ENCODE assay signal across 8 cellular contexts in genomic region chr2:86079981-86080911, GRCh38. TPM values are rescaled to one million over a fixed set of nuclear protein-coding genes. Genes with fewer than 3 reads are reported as not detected.
DNase-seq lines count a peak whose midpoint lies in the region; ATAC-seq and TF ChIP-seq lines count a peak whose summit lies in the region.

No MANE protein-coding gene starts in this region.

- no peaks in the 10 kb centered on the region for H3K27me3 Mint-ChIP-seq in activated naive CD4-positive, alpha-beta T cell treated with anti-CD3 and anti-CD28 coated beads, Interleukin-2, amount 10 ng/mL, durations not matched to agents 7 days and 5 days
- no peaks in the 10 kb centered on the region for H3K27me3 Mint-ChIP-seq in progenitor cell of endocrine pancreas

- no peaks in the 10 kb centered on the region for H3K27me3 ChIP-seq in GM06990 (replicated peaks; ENCODE audit: control insufficient read depth, insufficient read depth, low read length)
- H3K27me3 ChIP-seq in Karpas-422 (ENCODE audit: low read length) = no peaks in the 10 kb centered on the region
- H3K27me3 ChIP-seq in vagina = no peaks in the 10 kb centered on the region

- no peak overlapping the region for H3K9ac ChIP-seq in Karpas-422 (ENCODE audit: low read length)

- DNase-seq in GM06990 (ENCODE audit: extremely low read depth, insufficient read length) = peak; percentile 66
- peak; percentile 91 for DNase-seq in Karpas-422
- peak; percentile 92 for DNase-seq in activated naive CD4-positive, alpha-beta T cell treated with anti-CD3 and anti-CD28 coated beads, Interleukin-2, amount 10 ng/mL, durations not matched to agents 7 days and 5 days
- DNase-seq in head of caudate nucleus = peak; percentile 43 to 92 (median 82)
- DNase-seq in progenitor cell of endocrine pancreas (ENCODE audit: low spot score, unreplicated experiment) = peak; percentile 60
- no peak for DNase-seq in vagina (ENCODE audit: extremely low spot score in 2 of 2)

- no peak overlapping the region for H3K27ac ChIP-seq in Karpas-422 (ENCODE audit: low read length)
- H3K27ac ChIP-seq in vagina = no peak overlapping the region

- peaks cover 45% of the 10 kb centered on the region for H3K4me1 Mint-ChIP-seq in activated naive CD4-positive, alpha-beta T cell treated with anti-CD3 and anti-CD28 coated beads, Interleukin-2, amount 10 ng/mL, durations not matched to agents 7 days and 5 days
- no peaks in the 10 kb centered on the region for H3K4me1 Mint-ChIP-seq in progenitor cell of endocrine pancreas (ENCODE audit: low read depth)

- TF ChIP-seq CTCF in GM06990 (IDR thresholded peaks at IDR 0.05; ENCODE audit: insufficient read depth, low read length, poor library complexity, severe bottlenecking) = peak; percentile 86
- TF ChIP-seq CTCF in progenitor cell of endocrine pancreas (IDR thresholded peaks at IDR 0.05; ENCODE audit: unreplicated experiment) = peak; percentile 77
- TF ChIP-seq CTCF in vagina (IDR thresholded peaks at IDR 0.05) = peak; percentile 52 to 74 (median 73)

- ATAC-seq in GM21825 (IDR thresholded peaks at IDR 0.05; ENCODE audit: unreplicated experiment) (peak; percentile 77), SK-N-SH treated with all-trans-retinoic acid at 6 μM for 48 hours (peak; percentile 95)

- no peaks in the 10 kb centered on the region for H3K9me2 ChIP-seq in Karpas-422 (replicated peaks; ENCODE audit: insufficient read depth, low read length)

- no peak for TF ChIP-seq POLR2A in vagina (IDR thresholded peaks at IDR 0.05)

- peaks cover 9% of the 10 kb centered on the region for H3K4me1 ChIP-seq in Karpas-422 (ENCODE audit: low read length)
- H3K4me1 ChIP-seq in vagina = peaks cover 17% of the 10 kb centered on the region

- intact Hi-C loops in head of caudate nucleus (cut with DNase I) (loop anchor here (5.0 to 10.0 kb wide), 2 partner anchors 253 to 355 kb away; no protein-coding TSS in a partner anchor), vagina (cut with DNase I) (loop anchor here (10.0 kb wide), 2 partner anchors 85 to 365 kb away; no protein-coding TSS in a partner anchor)

- CTCF ChIA-PET in activated naive CD4-positive, alpha-beta T cell treated with anti-CD3 and anti-CD28 coated beads, Interleukin-2, amount 10 ng/mL, durations not matched to agents 7 days and 5 days (lab: Charles Lee) = interaction anchor here (0.6 to 9.3 kb wide), 39 partner anchors 9 to 458 kb away, joined by 3 to 420 read pairs (median 4); partner anchors contain the start of genes POLR1A, PTCD3 and ST3GAL5

- H3K36me3 ChIP-seq in GM06990 (ENCODE audit: control insufficient read depth, insufficient read depth, low read length) (peaks cover 30% of the 10 kb centered on the region), Karpas-422 (ENCODE audit: insufficient read depth, low read length) (peaks cover 53% of the 10 kb centered on the region), vagina (peaks cover 0 to 8% of the 10 kb centered on the region in 2 donors)

- peaks cover 37% of the 10 kb centered on the region for H3K36me3 Mint-ChIP-seq in activated naive CD4-positive, alpha-beta T cell treated with anti-CD3 and anti-CD28 coated beads, Interleukin-2, amount 10 ng/mL, durations not matched to agents 7 days and 5 days
- peaks cover 13% of the 10 kb centered on the region for H3K36me3 Mint-ChIP-seq in progenitor cell of endocrine pancreas (ENCODE audit: insufficient read depth)

- no peak overlapping the region for H3K4me2 ChIP-seq in Karpas-422 (ENCODE audit: low read depth, low read length, poor library complexity, severe bottlenecking)

- H3K9me3 Mint-ChIP-seq in activated naive CD4-positive, alpha-beta T cell treated with anti-CD3 and anti-CD28 coated beads, Interleukin-2, amount 10 ng/mL, durations not matched to agents 7 days and 5 days = no peaks in the 10 kb centered on the region
- no peaks in the 10 kb centered on the region for H3K9me3 Mint-ChIP-seq in progenitor cell of endocrine pancreas (ENCODE audit: low read depth)

- H3K9me3 ChIP-seq in Karpas-422 (ENCODE audit: low read length) (no peaks in the 10 kb centered on the region), vagina (no peaks in the 10 kb centered on the region)

- H4K20me1 ChIP-seq in Karpas-422 (ENCODE audit: insufficient read depth, low read depth, low read length) = peaks cover 5% of the 10 kb centered on the region; the same call in 1 of the 2 replicates

- 0 out of 2 replicates have a peak, but pooled peaks cover 3% of the 10 kb centered on the region for H3K79me2 ChIP-seq in Karpas-422 (ENCODE audit: low read length)

- no peak overlapping the region for H3K4me3 ChIP-seq in GM06990 (replicated peaks; ENCODE audit: low read depth, low read length)
- no peak overlapping the region for H3K4me3 ChIP-seq in Karpas-422 (ENCODE audit: low read length)
- H3K4me3 ChIP-seq in vagina = no peak overlapping the region

- peak overlapping the region; percentile 81 for H3K27ac Mint-ChIP-seq in activated naive CD4-positive, alpha-beta T cell treated with anti-CD3 and anti-CD28 coated beads, Interleukin-2, amount 10 ng/mL, durations not matched to agents 7 days and 5 days
- H3K27ac Mint-ChIP-seq in progenitor cell of endocrine pancreas = no peak overlapping the region

- no peak overlapping the region for H3K4me3 Mint-ChIP-seq in activated naive CD4-positive, alpha-beta T cell treated with anti-CD3 and anti-CD28 coated beads, Interleukin-2, amount 10 ng/mL, durations not matched to agents 7 days and 5 days
- no peak overlapping the region for H3K4me3 Mint-ChIP-seq in progenitor cell of endocrine pancreas (ENCODE audit: low read depth)

- H2AFZ ChIP-seq in Karpas-422 (ENCODE audit: low read length) = no peak overlapping the region

TF ChIP-seq in SK-N-SH treated with all-trans-retinoic acid at 6 μM for 48 hours, 23 proteins besides CTCF, POLR2A, EP300 and RAD21 (continues in another document):
- TF ChIP-seq CSRNP3 (CRISPR knock-in tag; IDR thresholded peaks at IDR 0.05) (no peak), ESRRG (CRISPR knock-in tag; IDR thresholded peaks at IDR 0.05) (no peak), CSDC2 (CRISPR knock-in tag; IDR thresholded peaks at IDR 0.05) (no peak), ZNF565 (CRISPR knock-in tag; conservative IDR thresholded peaks at IDR 0.05; ENCODE audit: low read depth) (no peak), ARNTL (CRISPR knock-in tag; IDR thresholded peaks at IDR 0.05; ENCODE audit: borderline replicate concordance, low read depth) (no peak), PPARA (CRISPR knock-in tag; IDR thresholded peaks at IDR 0.05; ENCODE audit: borderline replicate concordance) (no peak), TSHZ2 (CRISPR knock-in tag; IDR thresholded peaks at IDR 0.05) (no peak), CREB5 (CRISPR knock-in tag; IDR thresholded peaks at IDR 0.05; ENCODE audit: low read depth) (no peak)

RNA-seq across cellular contexts. Expression of gene POLR1A, which starts 25.4 kb away (rescaled TPM):
- 19.4 and 21.3 TPM in 2 replicates for total RNA-seq in Karpas-422 (2014; rRNA removed; shearing (Covaris generic); ENCODE audit: low replicate concordance)
- total RNA-seq in progenitor cell of endocrine pancreas = 47.9 and 51.3 TPM in 2 replicates
- 17.2 TPM for total RNA-seq in vagina

RNA-seq across cellular contexts. Expression of gene PTCD3, which starts 25.8 kb away (rescaled TPM):
- total RNA-seq in Karpas-422 (2014; rRNA removed; shearing (Covaris generic); ENCODE audit: low replicate concordance) = 248 and 523 TPM in 2 replicates
- total RNA-seq in progenitor cell of endocrine pancreas = 160 and 163 TPM in 2 replicates
- 61.6 TPM for total RNA-seq in vagina

Comparison
In these comparisons a context has a peak if more than half of its experiments do, and no peak if none do; other contexts are left out.
1. DNase-seq: peak in GM06990 (single experiment), Karpas-422 (single experiment), activated naive CD4-positive, alpha-beta T cell treated with anti-CD3 and anti-CD28 coated beads, Interleukin-2, amount 10 ng/mL, durations not matched to agents 7 days and 5 days (single experiment), head of caudate nucleus (42 of 42) and progenitor cell of endocrine pancreas (single experiment); none in vagina (0 of 2).
2. Peak in every context shown above with its lines, with median percentiles within 50 percentile points of each other: CTCF ChIP-seq.